Comparison of ENCODE assay signal across 11 cellular contexts in genomic region chr3:188052966-188053340, GRCh38.
DNase-seq lines count a peak whose midpoint lies in the region; ATAC-seq and TF ChIP-seq lines count a peak whose summit lies in the region.
"Had no signal": no experiment of that assay in that cellular context is flagged by ENCODE, and none has a peak within 500 bp of the region (broad histone marks: within the 10 kb centered on the region; RNA-seq: fewer than 3 reads in every experiment).

No MANE protein-coding gene starts in this region.

- H3K4me3 ChIP-seq in DOHH2 (ENCODE audit: low read length) (no peak overlapping the region), sigmoid colon (no peak overlapping the region), suprapubic skin (no peak overlapping the region)

- H3K36me3 ChIP-seq in DOHH2 (ENCODE audit: control insufficient read depth, low read length): no peaks in the 10 kb centered on the region
- H3K36me3 ChIP-seq in sigmoid colon: no peaks in the 10 kb centered on the region
- no peaks in the 10 kb centered on the region for H3K36me3 ChIP-seq in suprapubic skin

- intact Hi-C loops in left colon (cut with DNase I, micrococcal nuclease): loop anchor here in 1 of 2 donors (10.0 kb wide), 1 partner anchor 902 kb away; no protein-coding TSS in a partner anchor
- intact Hi-C loops in sigmoid colon (cut with DNase I): loop anchor here (1.0 to 10.0 kb wide), 10 partner anchors 100 to 896 kb away; partner anchors contain the start of gene BCL6

- H3K9me3 ChIP-seq in DOHH2 (ENCODE audit: control insufficient read depth, insufficient read depth, low read length): no peaks in the 10 kb centered on the region
- no peaks in the 10 kb centered on the region for H3K9me3 ChIP-seq in sigmoid colon
- H3K9me3 ChIP-seq in suprapubic skin: no peaks in the 10 kb centered on the region

- H3K4me1 ChIP-seq in DOHH2 (ENCODE audit: control insufficient read depth, low read length) (peaks cover 55% of the 10 kb centered on the region), sigmoid colon (peaks cover 0 to 38% (median 37%) of the 10 kb centered on the region in 4 donors), suprapubic skin (peaks cover 22% of the 10 kb centered on the region)

- DNase-seq in left colon (no peak), sigmoid colon (no peak), NAMALWA (ENCODE audit: low spot score) (no peak), suprapubic skin (ENCODE audit: low spot score in 2 of 2) (no peak), AG08395 (ENCODE audit: low spot score) (no peak)
- DNase-seq: activated CD4-positive, CD25-positive, alpha-beta regulatory T cell; effector memory CD4-positive, alpha-beta T cell; NCI-H2171 had no signal

- H3K27me3 ChIP-seq in DOHH2 (ENCODE audit: control insufficient read depth, low read length) (no peaks in the 10 kb centered on the region), sigmoid colon (no peaks in the 10 kb centered on the region), suprapubic skin (no peaks in the 10 kb centered on the region)

- H3K79me2 ChIP-seq in DOHH2 (ENCODE audit: control insufficient read depth, low read length): no peaks in the 10 kb centered on the region

- H3K4me2 ChIP-seq in DOHH2 (ENCODE audit: low read length): peak overlapping the region; percentile 20

- 51 to 74% methylated on average over 2 of the region's 2 CpGs for WGBS in sigmoid colon, 2 donors
- WGBS in suprapubic skin: 84% methylated on average over 2 of the region's 2 CpGs

- TF ChIP-seq CTCF in DOHH2 (IDR thresholded peaks at IDR 0.05; ENCODE audit: low read depth, low read length, poor library complexity, severe bottlenecking): no peak
- TF ChIP-seq CTCF in VCaP (conservative IDR thresholded peaks at IDR 0.05): no peak
- no peak for TF ChIP-seq CTCF in sigmoid colon (IDR thresholded peaks at IDR 0.05)
- no peak for TF ChIP-seq CTCF in suprapubic skin (IDR thresholded peaks at IDR 0.05)

- ATAC-seq in left colon: peak; percentile 25
- no peak for ATAC-seq in HG02981 (IDR thresholded peaks at IDR 0.05; ENCODE audit: unreplicated experiment)

- TF ChIP-seq EP300 in sigmoid colon (IDR thresholded peaks at IDR 0.05) (no peak), suprapubic skin (IDR thresholded peaks at IDR 0.05) (no peak)

- no peak for TF ChIP-seq POLR2A in sigmoid colon (IDR thresholded peaks at IDR 0.05)
- no peak for TF ChIP-seq POLR2A in suprapubic skin (IDR thresholded peaks at IDR 0.05)

- H4K20me1 ChIP-seq in DOHH2 (ENCODE audit: control insufficient read depth, insufficient read depth, low read depth, low read length): no peaks in the 10 kb centered on the region

- H3K27ac ChIP-seq in DOHH2 (ENCODE audit: low read depth, low read length) (no peak overlapping the region), VCaP (peak overlapping the region; percentile 34), sigmoid colon (peak overlapping the region; percentile 87 to 96 (median 90)), suprapubic skin (no peak overlapping the region)

- no peaks in the 10 kb centered on the region for H3K9me2 ChIP-seq in DOHH2 (replicated peaks; ENCODE audit: control insufficient read depth, low read length)

- H3F3A ChIP-seq in DOHH2 (ENCODE audit: control insufficient read depth, insufficient read depth): no peaks in the 10 kb centered on the region

Comparison
In these comparisons a context has a peak if more than half of its experiments do, and no peak if none do; other contexts are left out.
1. H3K27ac ChIP-seq: peak in VCaP (single experiment) and sigmoid colon (4 of 4); none in DOHH2 (single experiment) and suprapubic skin (single experiment).